10 cellular contexts compared by ENCODE assay signal in the genomic region with DNA sequence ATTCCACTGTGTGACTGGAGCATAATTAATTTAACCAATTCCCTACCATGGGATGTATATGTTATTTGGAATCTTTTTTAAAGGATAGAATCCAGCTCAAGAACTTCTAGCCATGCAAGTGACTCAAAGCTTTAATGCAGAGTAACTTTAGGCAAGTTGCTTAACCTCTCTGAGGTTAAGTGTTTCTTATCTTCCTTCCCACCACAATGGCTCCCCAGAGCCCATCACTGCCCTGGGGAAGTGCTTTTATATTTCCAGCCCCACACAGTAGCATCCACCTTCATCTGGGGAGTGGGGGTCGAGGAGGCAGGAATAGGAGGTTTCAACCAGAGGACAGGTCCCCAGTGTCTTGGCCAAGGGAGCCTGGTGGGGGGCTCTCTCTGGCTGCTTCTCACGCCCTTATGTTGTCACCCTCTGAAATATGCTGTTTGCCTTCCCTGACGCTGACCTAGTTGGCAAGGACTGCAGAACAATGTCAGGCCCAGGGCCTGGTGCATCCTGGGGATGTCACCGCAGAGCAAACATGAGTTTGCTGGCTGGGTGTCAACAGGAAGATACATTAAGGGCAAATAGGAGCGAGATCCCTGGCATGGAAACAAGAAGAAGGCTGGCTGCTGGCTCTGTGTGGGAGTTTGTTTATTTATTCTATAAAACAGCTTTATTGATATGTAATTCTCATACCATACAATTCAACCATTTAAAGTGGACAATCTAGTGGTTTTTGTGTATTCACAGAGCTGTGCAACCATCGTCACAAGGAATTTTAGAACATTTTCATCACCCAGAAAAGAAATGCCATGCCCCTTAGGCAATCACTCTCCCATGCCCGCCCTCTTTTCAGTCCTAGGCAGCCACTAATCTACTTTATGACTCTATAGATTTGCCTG.
DNase-seq lines count a peak whose midpoint lies in the region; ATAC-seq and TF ChIP-seq lines count a peak whose summit lies in the region.
"Had no signal": no experiment of that assay in that cellular context is flagged by ENCODE, and none has a peak within 500 bp of the region (broad histone marks: within the 10 kb centered on the region; RNA-seq: fewer than 3 reads in every experiment).

No MANE protein-coding gene starts in this region.

- peak; percentile 93 for DNase-seq in COLO829 (ENCODE audit: low spot score)
- DNase-seq in NCI-H774 (lab: John Stamatoyannopoulos, UW) = peak; percentile 87
- peak; percentile 64 for DNase-seq in epithelial cell of esophagus (ENCODE audit: low read depth)
- no peak for DNase-seq in NCI-H128 (lab: John Stamatoyannopoulos, UW; ENCODE audit: unreplicated experiment)

- peak overlapping the region; percentile 10 for H3K27ac ChIP-seq in muscle layer of duodenum (ENCODE audit: low read length)
- H3K27ac ChIP-seq: parathyroid adenoma had no signal

- H3K4me1 ChIP-seq in muscle layer of duodenum (ENCODE audit: control insufficient read depth in 1 of 2, insufficient read depth in 2 of 2, low read length in 2 of 2) = peaks cover 16 to 22% of the 10 kb centered on the region in 2 donors

- no peak for ATAC-seq in HG03354 (IDR thresholded peaks at IDR 0.05; ENCODE audit: poor library complexity, severe bottlenecking, unreplicated experiment)
- ATAC-seq in HG03457 (IDR thresholded peaks at IDR 0.05; ENCODE audit: unreplicated experiment) = no peak
- no peak for ATAC-seq in HG03139 (IDR thresholded peaks at IDR 0.05; ENCODE audit: unreplicated experiment)
- ATAC-seq: activated T-helper 17 cell treated with anti-CD3 and anti-CD28 coated beads, Interleukin-2, amount 50 U/mL, for 72 hours had no signal

- H3K27me3 ChIP-seq in muscle layer of duodenum (ENCODE audit: low read depth, low read length) = no peaks in the 10 kb centered on the region

- no peak overlapping the region for H3K4me3 ChIP-seq in epithelial cell of esophagus (ENCODE audit: low read length)
- H3K4me3 ChIP-seq in muscle layer of duodenum (ENCODE audit: low read depth in 1 of 2, low read length in 2 of 2) = no peak overlapping the region

- no peak for TF ChIP-seq CTCF in epithelial cell of esophagus (IDR thresholded peaks at IDR 0.05; ENCODE audit: insufficient read depth, low read depth, low read length, missing control alignments)

- H3K9me3 ChIP-seq in muscle layer of duodenum (ENCODE audit: control insufficient read depth in 1 of 2, low read length in 2 of 2) = no peaks in the 10 kb centered on the region

- H3K36me3 ChIP-seq in muscle layer of duodenum (ENCODE audit: control insufficient read depth in 1 of 2, insufficient read depth in 2 of 2, low read length in 2 of 2) = no peaks in the 10 kb centered on the region
